1 cellular context compared by ENCODE assay signal in the genomic region with DNA sequence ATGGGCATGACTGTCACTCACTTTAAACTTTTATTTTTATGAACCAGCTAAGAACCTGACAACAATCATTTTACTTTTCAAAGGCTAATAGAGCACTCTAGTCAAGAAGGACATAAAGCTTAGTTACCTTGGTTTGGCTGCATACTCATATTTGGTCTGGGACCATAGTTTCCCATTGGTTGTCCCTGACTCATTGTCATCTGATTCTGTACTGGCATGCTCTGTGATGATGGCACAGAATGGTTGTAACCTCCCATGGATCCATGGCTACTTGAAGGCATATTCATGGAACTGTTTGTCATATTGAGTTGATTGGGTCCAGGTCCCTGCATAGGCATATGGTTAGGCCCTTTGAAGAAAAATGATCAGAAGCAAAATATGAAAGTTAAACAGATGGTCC.
TF ChIP-seq lines count a peak whose summit lies in the region.

No MANE protein-coding gene starts in this region.

TF ChIP-seq in GM12878, 131 proteins besides CTCF, POLR2A, EP300 and RAD21 (continued from another document):
- TF ChIP-seq SREBF1 (IDR thresholded peaks at IDR 0.05; ENCODE audit: low read length) (no peak), GATAD2B (conservative IDR thresholded peaks at IDR 0.05; ENCODE audit: low read depth) (no peak), TAF1 (IDR thresholded peaks at IDR 0.05; ENCODE audit: borderline replicate concordance, low read depth, low read length) (no peak), HDGF (IDR thresholded peaks at IDR 0.05) (no peak), MTA3 (IDR thresholded peaks at IDR 0.05; ENCODE audit: borderline replicate concordance, low read length) (no peak), HDAC6 (IDR thresholded peaks at IDR 0.05; ENCODE audit: unreplicated experiment) (no peak)
- TF ChIP-seq, protein P1, sequence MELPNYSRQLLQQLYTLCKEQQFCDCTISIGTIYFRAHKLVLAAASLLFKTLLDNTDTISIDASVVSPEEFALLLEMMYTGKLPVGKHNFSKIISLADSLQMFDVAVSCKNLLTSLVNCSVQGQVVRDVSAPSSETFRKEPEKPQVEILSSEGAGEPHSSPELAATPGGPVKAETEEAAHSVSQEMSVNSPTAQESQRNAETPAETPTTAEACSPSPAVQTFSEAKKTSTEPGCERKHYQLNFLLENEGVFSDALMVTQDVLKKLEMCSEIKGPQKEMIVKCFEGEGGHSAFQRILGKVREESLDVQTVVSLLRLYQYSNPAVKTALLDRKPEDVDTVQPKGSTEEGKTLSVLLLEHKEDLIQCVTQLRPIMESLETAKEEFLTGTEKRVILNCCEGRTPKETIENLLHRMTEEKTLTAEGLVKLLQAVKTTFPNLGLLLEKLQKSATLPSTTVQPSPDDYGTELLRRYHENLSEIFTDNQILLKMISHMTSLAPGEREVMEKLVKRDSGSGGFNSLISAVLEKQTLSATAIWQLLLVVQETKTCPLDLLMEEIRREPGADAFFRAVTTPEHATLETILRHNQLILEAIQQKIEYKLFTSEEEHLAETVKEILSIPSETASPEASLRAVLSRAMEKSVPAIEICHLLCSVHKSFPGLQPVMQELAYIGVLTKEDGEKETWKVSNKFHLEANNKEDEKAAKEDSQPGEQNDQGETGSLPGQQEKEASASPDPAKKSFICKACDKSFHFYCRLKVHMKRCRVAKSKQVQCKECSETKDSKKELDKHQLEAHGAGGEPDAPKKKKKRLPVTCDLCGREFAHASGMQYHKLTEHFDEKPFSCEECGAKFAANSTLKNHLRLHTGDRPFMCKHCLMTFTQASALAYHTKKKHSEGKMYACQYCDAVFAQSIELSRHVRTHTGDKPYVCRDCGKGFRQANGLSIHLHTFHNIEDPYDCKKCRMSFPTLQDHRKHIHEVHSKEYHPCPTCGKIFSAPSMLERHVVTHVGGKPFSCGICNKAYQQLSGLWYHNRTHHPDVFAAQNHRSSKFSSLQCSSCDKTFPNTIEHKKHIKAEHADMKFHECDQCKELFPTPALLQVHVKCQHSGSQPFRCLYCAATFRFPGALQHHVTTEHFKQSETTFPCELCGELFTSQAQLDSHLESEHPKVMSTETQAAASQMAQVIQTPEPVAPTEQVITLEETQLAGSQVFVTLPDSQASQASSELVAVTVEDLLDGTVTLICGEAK (IDR thresholded peaks at IDR 0.05; ENCODE audit: borderline replicate concordance): no peak
- TF ChIP-seq, protein P2, sequence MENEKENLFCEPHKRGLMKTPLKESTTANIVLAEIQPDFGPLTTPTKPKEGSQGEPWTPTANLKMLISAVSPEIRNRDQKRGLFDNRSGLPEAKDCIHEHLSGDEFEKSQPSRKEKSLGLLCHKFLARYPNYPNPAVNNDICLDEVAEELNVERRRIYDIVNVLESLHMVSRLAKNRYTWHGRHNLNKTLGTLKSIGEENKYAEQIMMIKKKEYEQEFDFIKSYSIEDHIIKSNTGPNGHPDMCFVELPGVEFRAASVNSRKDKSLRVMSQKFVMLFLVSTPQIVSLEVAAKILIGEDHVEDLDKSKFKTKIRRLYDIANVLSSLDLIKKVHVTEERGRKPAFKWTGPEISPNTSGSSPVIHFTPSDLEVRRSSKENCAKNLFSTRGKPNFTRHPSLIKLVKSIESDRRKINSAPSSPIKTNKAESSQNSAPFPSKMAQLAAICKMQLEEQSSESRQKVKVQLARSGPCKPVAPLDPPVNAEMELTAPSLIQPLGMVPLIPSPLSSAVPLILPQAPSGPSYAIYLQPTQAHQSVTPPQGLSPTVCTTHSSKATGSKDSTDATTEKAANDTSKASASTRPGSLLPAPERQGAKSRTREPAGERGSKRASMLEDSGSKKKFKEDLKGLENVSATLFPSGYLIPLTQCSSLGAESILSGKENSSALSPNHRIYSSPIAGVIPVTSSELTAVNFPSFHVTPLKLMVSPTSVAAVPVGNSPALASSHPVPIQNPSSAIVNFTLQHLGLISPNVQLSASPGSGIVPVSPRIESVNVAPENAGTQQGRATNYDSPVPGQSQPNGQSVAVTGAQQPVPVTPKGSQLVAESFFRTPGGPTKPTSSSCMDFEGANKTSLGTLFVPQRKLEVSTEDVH (IDR thresholded peaks at IDR 0.05; ENCODE audit: low read depth, partially characterized antibody): no peak
